24 cellular contexts compared by ENCODE assay signal in the genomic region with DNA sequence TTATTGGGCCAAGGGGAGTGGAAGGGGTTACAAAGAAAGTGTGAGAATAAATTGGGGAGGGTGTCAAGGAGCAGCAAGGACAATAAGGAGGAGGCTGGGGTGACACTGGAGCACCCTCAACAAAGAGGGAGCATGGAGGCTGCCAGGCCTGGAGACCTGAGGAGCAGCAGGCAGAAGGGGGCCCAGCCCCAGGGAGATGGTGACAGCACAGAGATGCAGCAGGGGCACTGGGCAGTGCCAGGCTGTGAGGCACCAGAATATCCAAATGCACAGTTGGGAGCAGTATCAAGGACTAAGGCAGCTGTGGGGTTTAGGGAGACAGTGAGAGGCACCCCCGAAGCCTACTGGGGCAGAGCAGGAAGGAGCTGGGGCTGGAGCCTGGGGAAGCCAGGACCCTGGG. TPM values are rescaled to one million over a fixed set of nuclear protein-coding genes. Genes with fewer than 3 reads are reported as not detected.
"Had no signal": no experiment of that assay in that cellular context is flagged by ENCODE, and none has a peak within 500 bp of the region (broad histone marks: within the 10 kb centered on the region; RNA-seq: fewer than 3 reads in every experiment).

No MANE protein-coding gene starts in this region.

- H3K4me2 ChIP-seq: PC-9 had no signal

- ATAC-seq: activated T-cell treated with anti-CD3 and anti-CD28 coated beads, Interleukin-2, amount 50 U/mL, for 72 hours; T-helper 17 cell; WTC11 had no signal

- H3K9me3 Mint-ChIP-seq: activated CD4-positive, alpha-beta memory T cell treated with anti-CD3 and anti-CD28 coated beads for 36 hours; activated T-cell treated with anti-CD3 and anti-CD28 coated beads, Interleukin-2, amount 50 U/mL, for 72 hours; WTC11 had no signal

- H3K4me3 Mint-ChIP-seq: activated CD4-positive, alpha-beta memory T cell treated with anti-CD3 and anti-CD28 coated beads for 36 hours; activated T-cell treated with anti-CD3 and anti-CD28 coated beads, Interleukin-2, amount 50 U/mL, for 72 hours; T-helper 17 cell; WTC11 had no signal

- H3K27ac ChIP-seq: brain microvascular endothelial cell, cardiac muscle cell, PC-9 had no signal

- H3K27me3 Mint-ChIP-seq: activated CD4-positive, alpha-beta memory T cell treated with anti-CD3 and anti-CD28 coated beads for 36 hours; T-helper 17 cell had no signal

- H3K4me3 ChIP-seq: cardiac muscle cell, PC-9 had no signal

- H3K36me3 Mint-ChIP-seq: activated CD4-positive, alpha-beta memory T cell treated with anti-CD3 and anti-CD28 coated beads for 36 hours; WTC11 had no signal

- H3K27ac Mint-ChIP-seq: activated CD4-positive, alpha-beta memory T cell treated with anti-CD3 and anti-CD28 coated beads for 36 hours; activated T-cell treated with anti-CD3 and anti-CD28 coated beads, Interleukin-2, amount 50 U/mL, for 72 hours; T-helper 17 cell; WTC11 had no signal

- DNase-seq: activated CD4-positive, alpha-beta memory T cell treated with anti-CD3 and anti-CD28 coated beads for 36 hours; activated CD4-positive, alpha-beta T cell treated with anti-CD3 and anti-CD28 coated beads for 48 hours; activated CD4-positive, CD25-positive, alpha-beta regulatory T cell treated with anti-CD3 and anti-CD28 coated beads, Interleukin-2, amount 50 U/mL, for 72 hours; activated CD8-positive, alpha-beta memory T cell treated with anti-CD3 and anti-CD28 coated beads for 24 hours; activated naive CD4-positive, alpha-beta T cell treated with anti-CD3 and anti-CD28 coated beads, Interleukin-2, amount 50 U/mL, for 16 hours; activated T-cell treated with anti-CD3 and anti-CD28 coated beads for 4 hours; activated T-cell treated with anti-CD3 and anti-CD28 coated beads, Interleukin-2, amount 50 U/mL, for 72 hours; amygdala; brain microvascular endothelial cell; IMR-90; Kasumi-1; KBM-7; NCI-H1105 treated with DMSO at 0.1 percent for 48 hours; NCI-H1436 treated with DMSO at 0.1 percent for 48 hours; NCI-H187; NCI-H2081; NCI-H510A treated with DMSO at 0.1 percent for 48 hours; PC-9; SIG-M5; T-helper 17 cell; T-helper 9 cell had no signal

- H3K36me3 ChIP-seq: brain microvascular endothelial cell, cardiac muscle cell had no signal

- H2AFZ ChIP-seq: PC-9 had no signal

- H3K27me3 ChIP-seq: brain microvascular endothelial cell, cardiac muscle cell had no signal

RNA-seq across cellular contexts. Expression of a gene that starts 46.9 kb away (rescaled TPM):
- total RNA-seq: IMR-90, RPMI7951, WTC11 had no signal
- polyA plus RNA-seq: cardiac muscle cell, IMR-90 had no signal
